ENCODE assay signal across 1 cellular context in genomic region chr1:6002714-6003501, GRCh38.
TF ChIP-seq lines count a peak whose summit lies in the region.

No MANE protein-coding gene starts in this region.

TF ChIP-seq in GM12878, 131 proteins besides CTCF, POLR2A, EP300 and RAD21:
- TF ChIP-seq FOS (IDR thresholded peaks at IDR 0.05; ENCODE audit: borderline replicate concordance, extremely low read depth, insufficient read length) (no peak), PBX3 (IDR thresholded peaks at IDR 0.05; ENCODE audit: insufficient replicate concordance, low read depth, low read length) (no peak), BCLAF1 (IDR thresholded peaks at IDR 0.05) (no peak)
